Comparison of ENCODE assay signal across 17 cellular contexts in the genomic region with DNA sequence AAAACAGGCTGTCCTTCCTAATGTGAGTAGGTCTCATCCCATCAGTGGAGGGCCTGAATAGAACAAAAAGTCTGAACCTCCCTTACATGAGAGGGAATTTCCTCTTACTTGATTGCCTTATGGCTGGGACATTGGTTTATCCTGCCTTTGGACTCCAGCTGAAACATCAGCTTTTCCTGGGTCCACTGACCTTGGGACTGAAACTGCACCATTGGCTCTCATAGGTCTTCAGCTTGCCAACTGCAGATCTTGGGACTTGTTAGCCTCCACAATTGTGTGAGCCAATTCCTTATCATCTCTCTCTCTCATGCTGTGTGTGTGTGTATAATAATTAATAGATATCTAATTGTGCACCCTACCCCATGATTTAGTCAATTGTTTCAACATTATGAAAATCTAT.
DNase-seq lines count a peak whose midpoint lies in the region; ATAC-seq, FAIRE-seq and TF ChIP-seq lines count a peak whose summit lies in the region.
"Had no signal": no experiment of that assay in that cellular context is flagged by ENCODE, and none has a peak within 500 bp of the region (broad histone marks: within the 10 kb centered on the region; RNA-seq: fewer than 3 reads in every experiment).

No MANE protein-coding gene starts in this region.

- no peak overlapping the region for H3K9ac ChIP-seq in IMR-90 (ENCODE audit: low read depth, low read length)
- H3K9ac ChIP-seq: BLaER1 treated with 17β-estradiol and CSF1 and Interleukin-3, amounts not matched to agents 10 nM and 100 nM; GM23248 had no signal

- dilution Hi-C loops in IMR-90 (cut with HindIII; ENCODE audit: low sequenced_read_pairs, unreplicated experiment) = no loop called here

- H3K18ac ChIP-seq in IMR-90 (ENCODE audit: low read depth, low read length) = no peak overlapping the region; the same call in 1 of the 2 replicates

- intact Hi-C loops in IMR-90 (cut with micrococcal nuclease) (no loop called here), right lobe of liver (cut with DNase I) (no loop called here)

- no peak for DNase-seq in IMR-90
- DNase-seq in right lobe of liver = no peak
- DNase-seq in small intestine = peak; percentile 83
- DNase-seq in NCI-H345 (lab: John Stamatoyannopoulos, UW) = no peak
- DNase-seq: CD8-positive, alpha-beta memory T cell; COR-L47; DMS 273 treated with DMSO at 0.1 percent for 48 hours; DMS79; GF-D8; GM23248; HCEC 1CT had no signal

- no TSS peak for BruUV-seq in IMR-90 (replicated peaks; lab: Mats Ljungman, UMichigan)

- H3K4me1 ChIP-seq in IMR-90 (ENCODE audit: control insufficient read depth, insufficient read depth, low read length) (peaks cover 5% of the 10 kb centered on the region; the same call in 1 of the 2 replicates), right lobe of liver (peaks cover 0 to 11% (median 3%) of the 10 kb centered on the region in 4 donors), small intestine (ENCODE audit: control insufficient read depth in 2 of 2, insufficient read depth in 1 of 2, low read depth in 1 of 2, low read length in 1 of 2) (peaks cover 0 to 4% of the 10 kb centered on the region in 2 donors)

- H3K27me3 ChIP-seq in IMR-90 (ENCODE audit: control insufficient read depth, insufficient read depth, low read length) = no peaks in the 10 kb centered on the region
- H3K27me3 ChIP-seq in right lobe of liver = no peaks in the 10 kb centered on the region
- H3K27me3 ChIP-seq in small intestine (ENCODE audit: control insufficient read depth in 2 of 2, insufficient read depth in 2 of 2, low read length in 2 of 2) = no peaks in the 10 kb centered on the region
- H3K27me3 ChIP-seq: BLaER1 treated with 17β-estradiol and CSF1 and Interleukin-3, amounts not matched to agents 10 nM and 100 nM had no signal

- no peak overlapping the region for H3K56ac ChIP-seq in IMR-90 (ENCODE audit: extremely low read depth, insufficient read depth, low read length)

- H3K14ac ChIP-seq in IMR-90 (replicated peaks; ENCODE audit: low read depth, low read length) = 0 out of 2 replicates have a peak overlapping the region, but pooled peaks have one; percentile 33

- no peak for TF ChIP-seq CTCF in 22Rv1 (IDR thresholded peaks at IDR 0.05)
- no peak for TF ChIP-seq CTCF in IMR-90 (conservative IDR thresholded peaks at IDR 0.05; ENCODE audit: low read depth, low read length)
- TF ChIP-seq CTCF in right lobe of liver (IDR thresholded peaks at IDR 0.05) = no peak

- H3K9me1 ChIP-seq in IMR-90 (ENCODE audit: insufficient read depth, low read length) = no peaks in the 10 kb centered on the region

- no peak overlapping the region for H3K4me2 ChIP-seq in IMR-90 (ENCODE audit: low read depth, low read length)
- H3K4me2 ChIP-seq: BLaER1 treated with 17β-estradiol and CSF1 and Interleukin-3, amounts not matched to agents 10 nM and 100 nM had no signal

- POLR2A ChIA-PET in IMR-90 (lab: Charles Lee; ENCODE audit: unreplicated experiment) = no interaction called here

- no peak overlapping the region for H3K4ac ChIP-seq in IMR-90 (ENCODE audit: low read depth, low read length)

- no peak for TF ChIP-seq RAD21 in IMR-90 (IDR thresholded peaks at IDR 0.05; ENCODE audit: low read length)

- CTCF ChIA-PET in IMR-90 (lab: Yijun Ruan, JAX) = no interaction called here

- no peak overlapping the region for H3K23ac ChIP-seq in IMR-90 (ENCODE audit: low read depth, low read length)

- H3K9me3 ChIP-seq in IMR-90 (ENCODE audit: control insufficient read depth, insufficient read depth, low read length) = no peaks in the 10 kb centered on the region
- no peaks in the 10 kb centered on the region for H3K9me3 ChIP-seq in right lobe of liver
- no peaks in the 10 kb centered on the region for H3K9me3 ChIP-seq in small intestine (ENCODE audit: control insufficient read depth, low read depth)

- H2AK5ac ChIP-seq in IMR-90 (ENCODE audit: low read depth, low read length) = peak overlapping the region; percentile 68

- H3K36me3 ChIP-seq in IMR-90 (ENCODE audit: control insufficient read depth, insufficient read depth, low read length) (no peaks in the 10 kb centered on the region), right lobe of liver (no peaks in the 10 kb centered on the region), small intestine (ENCODE audit: control insufficient read depth in 2 of 2, insufficient read depth in 2 of 2, low read length in 2 of 2) (no peaks in the 10 kb centered on the region)
- H3K36me3 ChIP-seq: BLaER1 treated with 17β-estradiol and CSF1 and Interleukin-3, amounts not matched to agents 10 nM and 100 nM had no signal

- TF ChIP-seq POLR2A in IMR-90 (IDR thresholded peaks at IDR 0.05; ENCODE audit: low read depth, low read length) = no peak
- no peak for TF ChIP-seq POLR2A in right lobe of liver (IDR thresholded peaks at IDR 0.05)

- FAIRE-seq in small intestine (lab: Jason Lieb, UNC) = no peak
- FAIRE-seq: H54, K562 had no signal

- no peak overlapping the region for H4K5ac ChIP-seq in IMR-90 (ENCODE audit: low read depth, low read length)

- H3K27ac ChIP-seq in 22Rv1 (peak overlapping the region; percentile 31), IMR-90 (ENCODE audit: insufficient read depth, low read length) (no peak overlapping the region), right lobe of liver (no peak overlapping the region), small intestine (ENCODE audit: low read depth in 1 of 2, low read length in 1 of 2) (no peak overlapping the region)
- H3K27ac ChIP-seq: BLaER1 treated with 17β-estradiol and CSF1 and Interleukin-3, amounts not matched to agents 10 nM and 100 nM; GM23248 had no signal

- no peak overlapping the region for H2BK15ac ChIP-seq in IMR-90 (ENCODE audit: low read depth, low read length)

- no peak overlapping the region for H4K91ac ChIP-seq in IMR-90 (ENCODE audit: insufficient read depth, low read depth, low read length)

- in situ Hi-C loops in IMR-90 (cut with MboI; ENCODE audit: low sequenced_read_pairs) = no loop called here

- no peak overlapping the region for H2BK120ac ChIP-seq in IMR-90 (ENCODE audit: low read depth, low read length)

- no peak overlapping the region for H2BK5ac ChIP-seq in IMR-90 (ENCODE audit: low read depth, low read length, poor library complexity, severe bottlenecking)

- no peak overlapping the region for H2AFZ ChIP-seq in IMR-90 (replicated peaks; ENCODE audit: low read length, poor library complexity)
- H2AFZ ChIP-seq: GM23248 had no signal

- no peaks in the 10 kb centered on the region for H4K20me1 ChIP-seq in IMR-90 (ENCODE audit: insufficient read depth, low read length)
- H4K20me1 ChIP-seq: BLaER1 treated with 17β-estradiol and CSF1 and Interleukin-3, amounts not matched to agents 10 nM and 100 nM had no signal

- no peak overlapping the region for H2AK9ac ChIP-seq in IMR-90 (replicated peaks; ENCODE audit: low read depth, low read length, poor library complexity)

- ATAC-seq in IMR-90 (ENCODE audit: low read depth) (no peak), right lobe of liver (peak; percentile 58 to 95 (median 92)), GM21515 (IDR thresholded peaks at IDR 0.05; ENCODE audit: unreplicated experiment) (no peak), GM19328 (IDR thresholded peaks at IDR 0.05; ENCODE audit: unreplicated experiment) (no peak)
- ATAC-seq: K562 had no signal

- H2BK20ac ChIP-seq in IMR-90 (ENCODE audit: low read depth, low read length) = no peak overlapping the region

- H4K8ac ChIP-seq in IMR-90 (ENCODE audit: low read depth in 2 of 2, low read length in 2 of 2) = no peak overlapping the region

- no peak overlapping the region for H3K4me3 ChIP-seq in IMR-90 (ENCODE audit: insufficient read depth, low read depth, low read length)
- no peak overlapping the region for H3K4me3 ChIP-seq in right lobe of liver
- no peak overlapping the region for H3K4me3 ChIP-seq in small intestine (ENCODE audit: low read depth in 1 of 2, low read length in 2 of 2)
- H3K4me3 ChIP-seq: BLaER1 treated with 17β-estradiol and CSF1 and Interleukin-3, amounts not matched to agents 10 nM and 100 nM; GM23248; K562 had no signal

- no peaks in the 10 kb centered on the region for H3K79me1 ChIP-seq in IMR-90 (ENCODE audit: low read depth in 1 of 2, low read length in 2 of 2)

TF ChIP-seq in IMR-90, 13 proteins besides CTCF, POLR2A, EP300 and RAD21:
- TF ChIP-seq RCOR1 (IDR thresholded peaks at IDR 0.05; ENCODE audit: insufficient replicate concordance, low read length) (no peak), MAZ (IDR thresholded peaks at IDR 0.05; ENCODE audit: borderline replicate concordance, low read depth, low read length) (no peak), NFE2L2 (IDR thresholded peaks at IDR 0.05; ENCODE audit: low read depth, low read length) (no peak), SMC3 (IDR thresholded peaks at IDR 0.05; ENCODE audit: low read depth, low read length) (no peak), RFX5 (IDR thresholded peaks at IDR 0.05; ENCODE audit: low read depth, low read length) (no peak), MAFK (IDR thresholded peaks at IDR 0.05; ENCODE audit: low read depth, low read length) (no peak), BHLHE40 (IDR thresholded peaks at IDR 0.05; ENCODE audit: low read depth, low read length) (no peak), CHD1 (IDR thresholded peaks at IDR 0.05; ENCODE audit: low read depth, low read length) (no peak), MXI1 (IDR thresholded peaks at IDR 0.05; ENCODE audit: borderline replicate concordance, low read depth, low read length) (no peak), FOS (IDR thresholded peaks at IDR 0.05; ENCODE audit: low read depth, low read length) (no peak)
- TF ChIP-seq, protein P1, sequence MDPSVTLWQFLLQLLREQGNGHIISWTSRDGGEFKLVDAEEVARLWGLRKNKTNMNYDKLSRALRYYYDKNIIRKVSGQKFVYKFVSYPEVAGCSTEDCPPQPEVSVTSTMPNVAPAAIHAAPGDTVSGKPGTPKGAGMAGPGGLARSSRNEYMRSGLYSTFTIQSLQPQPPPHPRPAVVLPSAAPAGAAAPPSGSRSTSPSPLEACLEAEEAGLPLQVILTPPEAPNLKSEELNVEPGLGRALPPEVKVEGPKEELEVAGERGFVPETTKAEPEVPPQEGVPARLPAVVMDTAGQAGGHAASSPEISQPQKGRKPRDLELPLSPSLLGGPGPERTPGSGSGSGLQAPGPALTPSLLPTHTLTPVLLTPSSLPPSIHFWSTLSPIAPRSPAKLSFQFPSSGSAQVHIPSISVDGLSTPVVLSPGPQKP (IDR thresholded peaks at IDR 0.05; ENCODE audit: borderline replicate concordance, low read depth, low read length) = no peak

Comparison
In these comparisons a context has a peak if more than half of its experiments do, and no peak if none do; other contexts are left out.
1. ATAC-seq: peak in right lobe of liver (4 of 4); none in IMR-90 (single experiment), GM21515 (single experiment) and GM19328 (single experiment).